In the genomic region with DNA sequence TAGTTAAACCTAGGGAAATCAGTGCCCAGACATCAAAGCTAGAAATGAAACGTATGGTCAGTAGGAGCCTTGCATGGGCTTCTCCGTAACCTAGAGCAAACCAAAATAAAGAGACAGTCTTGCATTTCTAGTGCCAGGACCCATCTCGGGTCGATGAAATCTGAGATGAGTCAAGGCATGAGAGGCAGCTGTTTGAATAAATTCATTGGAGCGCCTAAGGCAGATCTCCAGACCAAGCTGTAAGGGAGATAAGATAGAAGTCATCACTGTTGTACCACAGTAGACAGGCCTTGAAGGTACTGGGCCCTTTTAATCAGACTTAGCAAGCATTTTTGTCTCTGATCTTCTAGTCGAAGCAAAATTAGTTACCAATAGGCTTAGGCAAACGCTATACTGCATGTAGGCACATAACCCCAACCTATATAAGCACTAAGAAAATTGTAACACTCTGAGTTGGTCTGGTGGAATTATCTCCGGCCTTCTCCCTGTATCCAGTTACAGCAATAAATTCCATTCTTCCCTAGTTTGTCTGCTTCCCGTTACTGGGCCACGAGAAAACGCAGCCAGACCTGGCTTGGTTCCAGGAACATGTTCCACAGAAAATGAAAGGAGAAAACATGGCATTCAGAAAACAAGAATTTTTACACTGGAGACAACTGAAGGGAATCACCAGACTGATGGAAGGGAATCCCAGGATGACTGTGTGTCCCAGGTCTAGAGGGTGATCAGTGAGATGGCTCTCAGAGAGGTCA, we compare ENCODE assay signal across 1 cellular context.
TF ChIP-seq lines count a peak whose summit lies in the region.

No MANE protein-coding gene starts in this region.

TF ChIP-seq in WTC11, 78 proteins besides CTCF, POLR2A, EP300 and RAD21 (continued from another document):
- TF ChIP-seq, protein P1, sequence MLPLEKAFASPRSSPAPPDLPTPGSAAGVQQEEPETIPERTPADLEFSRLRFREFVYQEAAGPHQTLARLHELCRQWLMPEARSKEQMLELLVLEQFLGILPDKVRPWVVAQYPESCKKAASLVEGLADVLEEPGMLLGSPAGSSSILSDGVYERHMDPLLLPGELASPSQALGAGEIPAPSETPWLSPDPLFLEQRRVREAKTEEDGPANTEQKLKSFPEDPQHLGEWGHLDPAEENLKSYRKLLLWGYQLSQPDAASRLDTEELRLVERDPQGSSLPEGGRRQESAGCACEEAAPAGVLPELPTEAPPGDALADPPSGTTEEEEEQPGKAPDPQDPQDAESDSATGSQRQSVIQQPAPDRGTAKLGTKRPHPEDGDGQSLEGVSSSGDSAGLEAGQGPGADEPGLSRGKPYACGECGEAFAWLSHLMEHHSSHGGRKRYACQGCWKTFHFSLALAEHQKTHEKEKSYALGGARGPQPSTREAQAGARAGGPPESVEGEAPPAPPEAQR (CRISPR knock-in tag; IDR thresholded peaks at IDR 0.05): no peak
